In genomic region chr3:95707268-95707667, GRCh38 we compare ENCODE assay signal across 31 cellular contexts.
"Had no signal": no experiment of that assay in that cellular context is flagged by ENCODE, and none has a peak within 500 bp of the region (broad histone marks: within the 10 kb centered on the region; RNA-seq: fewer than 3 reads in every experiment).

No MANE protein-coding gene starts in this region.

- H3K9me3 Mint-ChIP-seq: endodermal cell had no signal

- H3K36me3 Mint-ChIP-seq: activated CD4-positive, alpha-beta memory T cell treated with anti-CD3 and anti-CD28 coated beads for 36 hours; activated CD8-positive, alpha-beta memory T cell treated with anti-CD3 and anti-CD28 coated beads, Interleukin-2, amount 10 ng/mL, durations not matched to agents 7 days and 5 days; activated naive CD8-positive, alpha-beta T cell had no signal

- H3K36me3 ChIP-seq: brain microvascular endothelial cell, gastrocnemius medialis, heart left ventricle had no signal

- ATAC-seq: activated CD4-positive, alpha-beta T cell treated with anti-CD3 and anti-CD28 coated beads for 36 hours; activated CD8-positive, alpha-beta memory T cell treated with anti-CD3 and anti-CD28 coated beads, Interleukin-2, amount 10 ng/mL, durations not matched to agents 7 days and 5 days; activated CD8-positive, alpha-beta T cell treated with anti-CD3 and anti-CD28 coated beads, Interleukin-2, amount 10 ng/mL, durations not matched to agents 7 days and 5 days; esophagus mucosa; foreskin keratinocyte; gastrocnemius medialis; heart left ventricle had no signal

- H3K27me3 ChIP-seq: brain microvascular endothelial cell, foreskin keratinocyte, gastrocnemius medialis, heart left ventricle had no signal

- DNase-seq: activated CD4-positive, alpha-beta memory T cell treated with anti-CD3 and anti-CD28 coated beads for 36 hours; activated CD4-positive, alpha-beta T cell treated with anti-CD3 and anti-CD28 coated beads for 36 hours; activated CD4-positive, alpha-beta T cell treated with anti-CD3 and anti-CD28 coated beads, Interleukin-2, amount 10 ng/mL, durations not matched to agents 24 days and 14 days; activated CD4-positive, CD25-positive, alpha-beta regulatory T cell; activated CD4-positive, CD25-positive, alpha-beta regulatory T cell treated with anti-CD3 and anti-CD28 coated beads, Interleukin-2, amount 50 U/mL, for 72 hours; activated CD8-positive, alpha-beta memory T cell treated with anti-CD3 and anti-CD28 coated beads, Interleukin-2, amount 10 ng/mL, durations not matched to agents 7 days and 5 days; activated CD8-positive, alpha-beta memory T cell treated with anti-CD3 and anti-CD28 coated beads, Interleukin-2, amount 50 U/mL, for 4 hours; activated CD8-positive, alpha-beta T cell treated with anti-CD3 and anti-CD28 coated beads, Interleukin-2, amount 10 ng/mL, durations not matched to agents 7 days and 5 days; activated effector memory CD4-positive, alpha-beta T cell treated with anti-CD3 and anti-CD28 coated beads, Interleukin-2, amount 50 U/mL, for 16 hours; activated naive CD4-positive, alpha-beta T cell treated with anti-CD3 and anti-CD28 coated beads, Interleukin-2, amount 50 U/mL, for 16 hours; activated T-cell treated with anti-CD3 and anti-CD28 coated beads, Interleukin-2, amount 50 U/mL, for 1 hour; activated T-cell treated with anti-CD3 and anti-CD28 coated beads, Interleukin-2, amount 50 U/mL, for 48 hours; amniotic stem cell; anterior cingulate cortex; brain microvascular endothelial cell; dorsolateral prefrontal cortex; effector memory CD4-positive, alpha-beta T cell; endodermal cell; foreskin keratinocyte; gastrocnemius medialis; glutamatergic neuron; heart left ventricle; T-helper 1 cell; T-helper 2 cell had no signal

- H3K4me3 Mint-ChIP-seq: activated CD4-positive, alpha-beta memory T cell treated with anti-CD3 and anti-CD28 coated beads for 36 hours; activated CD4-positive, alpha-beta T cell treated with anti-CD3 and anti-CD28 coated beads for 36 hours; activated CD4-positive, alpha-beta T cell treated with anti-CD3 and anti-CD28 coated beads, Interleukin-2, amount 10 ng/mL, durations not matched to agents 24 days and 14 days; activated CD8-positive, alpha-beta memory T cell treated with anti-CD3 and anti-CD28 coated beads, Interleukin-2, amount 10 ng/mL, durations not matched to agents 7 days and 5 days; activated CD8-positive, alpha-beta T cell treated with anti-CD3 and anti-CD28 coated beads, Interleukin-2, amount 10 ng/mL, durations not matched to agents 7 days and 5 days; activated naive CD8-positive, alpha-beta T cell; activated T-helper 1 cell treated with anti-CD3 and anti-CD28 coated beads, Interleukin-12 subunit alpha, Interleukin-12 subunit beta, Interleukin-2, Interleukin-4 antibody, amounts not matched to agents 30 ng/mL and 10 ng/mL and 1 ng/mL, durations not matched to agents 14 hours and 24 hours and 36 hours; central memory CD8-positive, alpha-beta T cell; dendritic cell treated with granulocyte-macrophage colony-stimulating factor and Interleukin-4, amounts not matched to agents 40 ng/mL and 50 ng/mL, for 4 days; endodermal cell had no signal

- H3K4me3 ChIP-seq: coronary artery, dorsolateral prefrontal cortex, gastrocnemius medialis, heart left ventricle had no signal

- H3K27ac Mint-ChIP-seq: activated CD4-positive, alpha-beta memory T cell treated with anti-CD3 and anti-CD28 coated beads for 36 hours; activated CD4-positive, alpha-beta T cell treated with anti-CD3 and anti-CD28 coated beads for 36 hours; activated CD4-positive, alpha-beta T cell treated with anti-CD3 and anti-CD28 coated beads, Interleukin-2, amount 10 ng/mL, durations not matched to agents 24 days and 14 days; activated CD8-positive, alpha-beta memory T cell treated with anti-CD3 and anti-CD28 coated beads, Interleukin-2, amount 10 ng/mL, durations not matched to agents 7 days and 5 days; activated CD8-positive, alpha-beta T cell treated with anti-CD3 and anti-CD28 coated beads, Interleukin-2, amount 10 ng/mL, durations not matched to agents 7 days and 5 days; activated naive CD8-positive, alpha-beta T cell; activated T-helper 1 cell treated with anti-CD3 and anti-CD28 coated beads, Interleukin-12 subunit alpha, Interleukin-12 subunit beta, Interleukin-2, Interleukin-4 antibody, amounts not matched to agents 30 ng/mL and 10 ng/mL and 1 ng/mL, durations not matched to agents 14 hours and 24 hours and 36 hours; activated T-helper 2 cell treated with anti-CD3 and anti-CD28 coated beads, Interferon-gamma antibody, Interleukin-2, Interleukin-4, amounts not matched to agents 10 μg/mL and 5 μg/mL and 100 μg/mL, durations not matched to agents 14 hours and 24 hours and 36 hours; dendritic cell treated with granulocyte-macrophage colony-stimulating factor and Interleukin-4, amounts not matched to agents 40 ng/mL and 50 ng/mL, for 4 days; endodermal cell had no signal

- H3K4me1 ChIP-seq: foreskin keratinocyte, gastrocnemius medialis, heart left ventricle had no signal

- H3K9me3 ChIP-seq: gastrocnemius medialis had no signal

- H3K27ac ChIP-seq: brain microvascular endothelial cell, coronary artery, dorsolateral prefrontal cortex, foreskin keratinocyte, gastrocnemius medialis, heart left ventricle had no signal

- H3K27me3 Mint-ChIP-seq: activated CD4-positive, alpha-beta memory T cell treated with anti-CD3 and anti-CD28 coated beads for 36 hours; activated CD4-positive, alpha-beta T cell treated with anti-CD3 and anti-CD28 coated beads for 36 hours; activated CD4-positive, alpha-beta T cell treated with anti-CD3 and anti-CD28 coated beads, Interleukin-2, amount 10 ng/mL, durations not matched to agents 24 days and 14 days; activated CD8-positive, alpha-beta memory T cell treated with anti-CD3 and anti-CD28 coated beads, Interleukin-2, amount 10 ng/mL, durations not matched to agents 7 days and 5 days; activated naive CD8-positive, alpha-beta T cell; central memory CD8-positive, alpha-beta T cell; dendritic cell treated with granulocyte-macrophage colony-stimulating factor and Interleukin-4, amounts not matched to agents 40 ng/mL and 50 ng/mL, for 4 days had no signal

- H3K4me1 Mint-ChIP-seq: activated CD4-positive, alpha-beta T cell treated with anti-CD3 and anti-CD28 coated beads for 36 hours; activated CD8-positive, alpha-beta memory T cell treated with anti-CD3 and anti-CD28 coated beads, Interleukin-2, amount 10 ng/mL, durations not matched to agents 7 days and 5 days; central memory CD8-positive, alpha-beta T cell had no signal
